ENCODE assay signal across 9 cellular contexts in genomic region chr11:110479445-110480101, GRCh38.
DNase-seq lines count a peak whose midpoint lies in the region; ATAC-seq lines count a peak whose summit lies in the region.
"Had no signal": no experiment of that assay in that cellular context is flagged by ENCODE, and none has a peak within 500 bp of the region (broad histone marks: within the 10 kb centered on the region; RNA-seq: fewer than 3 reads in every experiment).

No MANE protein-coding gene starts in this region.

- H3K4me3 Mint-ChIP-seq in effector memory CD8-positive, alpha-beta T cell, result no peak overlapping the region

- DNase-seq in COLO829 (ENCODE audit: low spot score), result peak; percentile 61
- DNase-seq in NCI-H1105 treated with DMSO at 0.1 percent for 48 hours (lab: John Stamatoyannopoulos, UW), result peak; percentile 93
- DNase-seq in effector memory CD8-positive, alpha-beta T cell, result no peak
- DNase-seq in activated naive CD4-positive, alpha-beta T cell treated with Interleukin-2 at 50 U/mL for 16 hours, result no peak
- DNase-seq in middle frontal gyrus (ENCODE audit: extremely low spot score, low spot score), result no peak

- no peaks in the 10 kb centered on the region for H3K36me3 Mint-ChIP-seq in effector memory CD8-positive, alpha-beta T cell (ENCODE audit: insufficient read depth)

- H3K4me1 Mint-ChIP-seq in effector memory CD8-positive, alpha-beta T cell (ENCODE audit: low read depth in 2 of 2), result peaks cover 5 to 10% of the 10 kb centered on the region in 2 donors

- no peak for ATAC-seq in effector memory CD8-positive, alpha-beta T cell (replicated peaks)
- ATAC-seq in GM21619 (IDR thresholded peaks at IDR 0.05; ENCODE audit: unreplicated experiment), result no peak

- no peaks in the 10 kb centered on the region for H3K9me3 Mint-ChIP-seq in effector memory CD8-positive, alpha-beta T cell

- H3K27ac Mint-ChIP-seq in effector memory CD8-positive, alpha-beta T cell, result peak overlapping the region in 1 of 2 donors; percentile 72

- H3K27ac ChIP-seq in angular gyrus (ENCODE audit: low read depth, low read length), result peak overlapping the region; percentile 63
- peak overlapping the region; percentile 24 for H3K27ac ChIP-seq in layer of hippocampus (ENCODE audit: low read depth, low read length)
- H3K27ac ChIP-seq: SJSA1 had no signal

- H3K27me3 Mint-ChIP-seq in effector memory CD8-positive, alpha-beta T cell, result no peaks in the 10 kb centered on the region

- H3K27me3 ChIP-seq in layer of hippocampus (ENCODE audit: control insufficient read depth, insufficient read depth, low read length), result no peaks in the 10 kb centered on the region
- H3K27me3 ChIP-seq: SJSA1 had no signal

Comparison
In these comparisons a context has a peak if more than half of its experiments do, and no peak if none do; other contexts are left out.
1. DNase-seq: peak in COLO829 (single experiment) and NCI-H1105 treated with DMSO at 0.1 percent for 48 hours (single experiment); none in effector memory CD8-positive, alpha-beta T cell (0 of 3), activated naive CD4-positive, alpha-beta T cell treated with Interleukin-2 at 50 U/mL for 16 hours (single experiment) and middle frontal gyrus (single experiment).